Comparison of ENCODE assay signal across 9 cellular contexts in the genomic region with DNA sequence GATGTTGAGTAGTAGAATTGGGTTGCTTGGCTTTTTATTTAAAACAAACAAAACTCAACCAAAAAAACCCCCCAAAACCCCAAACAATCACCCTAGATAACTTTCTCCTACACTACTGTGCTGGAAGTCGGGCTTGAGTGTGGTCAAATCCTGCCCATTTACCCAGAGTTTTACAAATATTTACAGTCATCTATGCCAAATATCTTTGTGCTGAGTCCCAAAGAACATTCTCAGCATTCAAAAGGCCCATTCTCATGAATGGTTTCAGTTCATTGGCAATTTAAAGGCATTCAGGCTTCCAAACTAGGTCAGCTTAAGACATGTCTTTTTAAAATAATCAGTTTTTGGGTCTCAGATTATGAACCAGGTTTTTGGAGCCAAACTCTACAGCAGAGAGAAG. TPM values are rescaled to one million over a fixed set of nuclear protein-coding genes. Genes with fewer than 3 reads are reported as not detected.
A peak's percentile ranks its signal among the peaks of the same experiment; 100 is the strongest.
DNase-seq lines count a peak whose midpoint lies in the region; TF ChIP-seq lines count a peak whose summit lies in the region.
"Had no signal": no experiment of that assay in that cellular context is flagged by ENCODE, and none has a peak within 500 bp of the region (broad histone marks: within the 10 kb centered on the region; RNA-seq: fewer than 3 reads in every experiment).

No MANE protein-coding gene starts in this region.

- peak in 1 of 2 experiments; percentile 74 for DNase-seq in SJSA1 (ENCODE audit: low read depth in 1 of 2, low spot score in 2 of 2)
- peak; percentile 72 for DNase-seq in fibroblast of the aortic adventitia (ENCODE audit: low read depth)
- DNase-seq in retinal pigment epithelial cell (ENCODE audit: low read depth) = peak; percentile 52
- no peak for DNase-seq in WERI-Rb-1
- DNase-seq in NCI-H748 (lab: John Stamatoyannopoulos, UW; ENCODE audit: unreplicated experiment) = no peak
- DNase-seq in iPS-NIHi7 (ENCODE audit: extremely low spot score) = no peak
- no peak for DNase-seq in substantia nigra (lab: John Stamatoyannopoulos, UW)
- DNase-seq: activated CD8-positive, alpha-beta T cell treated with anti-CD3 and anti-CD28 coated beads, Interleukin-2, amount 10 ng/mL, durations not matched to agents 7 days and 5 days had no signal

- peak overlapping the region; percentile 75 for H3K4me2 ChIP-seq in DOHH2 (ENCODE audit: low read length)

- peaks cover 62% of the 10 kb centered on the region for H3K36me3 ChIP-seq in DOHH2 (ENCODE audit: control insufficient read depth, low read length)
- H3K36me3 ChIP-seq in SJSA1 = no peaks in the 10 kb centered on the region
- no peaks in the 10 kb centered on the region for H3K36me3 ChIP-seq in WERI-Rb-1

- peaks cover 24% of the 10 kb centered on the region for H3F3A ChIP-seq in DOHH2 (ENCODE audit: control insufficient read depth, insufficient read depth)

- TF ChIP-seq CTCF in DOHH2 (IDR thresholded peaks at IDR 0.05; ENCODE audit: low read depth, low read length, poor library complexity, severe bottlenecking) = no peak
- TF ChIP-seq CTCF in fibroblast of the aortic adventitia (IDR thresholded peaks at IDR 0.05; ENCODE audit: insufficient read depth, low read length) = no peak
- TF ChIP-seq CTCF in retinal pigment epithelial cell (conservative IDR thresholded peaks at IDR 0.05; ENCODE audit: low read depth, low read length) = no peak
- TF ChIP-seq CTCF in WERI-Rb-1 (IDR thresholded peaks at IDR 0.05; ENCODE audit: low read depth, low read length) = no peak

- peaks cover 79% of the 10 kb centered on the region for H3K79me2 ChIP-seq in DOHH2 (ENCODE audit: control insufficient read depth, low read length)

- no peaks in the 10 kb centered on the region for H3K9me2 ChIP-seq in DOHH2 (replicated peaks; ENCODE audit: control insufficient read depth, low read length)

- H3K9me3 ChIP-seq in DOHH2 (ENCODE audit: control insufficient read depth, insufficient read depth, low read length) = peaks cover 4% of the 10 kb centered on the region; the same call in 1 of the 2 replicates
- H3K9me3 ChIP-seq in SJSA1 (replicated peaks) = no peaks in the 10 kb centered on the region
- H3K9me3 ChIP-seq in WERI-Rb-1 (ENCODE audit: severe bottlenecking) = no peaks in the 10 kb centered on the region

- H4K20me1 ChIP-seq in DOHH2 (ENCODE audit: control insufficient read depth, insufficient read depth, low read depth, low read length) = peaks cover 11% of the 10 kb centered on the region; the same call in 1 of the 2 replicates

- H3K4me1 ChIP-seq in DOHH2 (ENCODE audit: control insufficient read depth, low read length) = peaks cover 64% of the 10 kb centered on the region
- H3K4me1 ChIP-seq in SJSA1 (replicated peaks) = peaks cover 46% of the 10 kb centered on the region

- H3K27me3 ChIP-seq in DOHH2 (ENCODE audit: control insufficient read depth, low read length) (no peaks in the 10 kb centered on the region), SJSA1 (replicated peaks) (no peaks in the 10 kb centered on the region), WERI-Rb-1 (ENCODE audit: insufficient read depth, low read depth, severe bottlenecking) (no peaks in the 10 kb centered on the region)

- H3K27ac ChIP-seq in DOHH2 (ENCODE audit: low read depth, low read length) (peak overlapping the region; percentile 81), SJSA1 (peak overlapping the region; percentile 69), WERI-Rb-1 (no peak overlapping the region), substantia nigra (ENCODE audit: low read depth, low read length, poor library complexity, severe bottlenecking) (no peak overlapping the region)

- H3K4me3 ChIP-seq in DOHH2 (ENCODE audit: low read length) (peak overlapping the region; percentile 88), SJSA1 (peak overlapping the region; percentile 48; the same call in 1 of the 2 replicates), fibroblast of the aortic adventitia (ENCODE audit: low read depth, low read length) (no peak overlapping the region), retinal pigment epithelial cell (ENCODE audit: low read length) (no peak overlapping the region), WERI-Rb-1 (ENCODE audit: low read depth, low read length) (no peak overlapping the region)

RNA-seq across cellular contexts. Expression of gene RNF144B, which starts 1.8 kb away (rescaled TPM):
- total RNA-seq in SJSA1 (2014; rRNA removed; shearing (Covaris generic)) = 5.1 and 8.1 TPM in 2 replicates
- total RNA-seq in fibroblast of the aortic adventitia (ENCODE audit: low replicate concordance) = 0.54 and 1.2 TPM in 2 replicates

Comparison
In these comparisons a context has a peak if more than half of its experiments do, and no peak if none do; other contexts are left out.
1. H3K27ac ChIP-seq: peak in DOHH2 (single experiment) and SJSA1 (single experiment); none in WERI-Rb-1 (single experiment) and substantia nigra (single experiment).
2. H3K4me3 ChIP-seq: peak in DOHH2 (single experiment) and SJSA1 (single experiment); none in fibroblast of the aortic adventitia (single experiment), retinal pigment epithelial cell (single experiment) and WERI-Rb-1 (single experiment).
3. DNase-seq: peak in fibroblast of the aortic adventitia (single experiment) and retinal pigment epithelial cell (single experiment); none in WERI-Rb-1 (single experiment), NCI-H748 (single experiment), iPS-NIHi7 (single experiment) and substantia nigra (0 of 49).